8 cellular contexts compared by ENCODE assay signal in genomic region chr21:44793269-44794030, GRCh38. TPM values are rescaled to one million over a fixed set of nuclear protein-coding genes. Genes with fewer than 3 reads are reported as not detected.
DNase-seq lines count a peak whose midpoint lies in the region; ATAC-seq, FAIRE-seq and TF ChIP-seq lines count a peak whose summit lies in the region.

No MANE protein-coding gene starts in this region.

- no peak overlapping the region for H2AFZ ChIP-seq in fibroblast of lung (ENCODE audit: low read length)

- peaks cover 66% of the 10 kb centered on the region for H3K36me3 Mint-ChIP-seq in nephron progenitor cell (ENCODE audit: low read depth)

- DNase-seq in NCI-H82 (lab: John Stamatoyannopoulos, UW): peak; percentile 76
- no peak for DNase-seq in NCI-H82 treated with DMSO at 0.1 percent for 48 hours (lab: John Stamatoyannopoulos, UW; ENCODE audit: unreplicated experiment)
- peak; percentile 84 for DNase-seq in HTR-8/SVneo (ENCODE audit: insufficient read length, low spot score)
- peak; percentile 48 to 51 for DNase-seq in NOMO-1 (lab: John Stamatoyannopoulos, UW; ENCODE audit: unreplicated experiment in 2 of 2)
- peak; percentile 57 for DNase-seq in activated T-cell treated with anti-CD3 and anti-CD28 coated beads, Interleukin-2, amount 50 U/mL, for 1 hour
- DNase-seq in fibroblast of lung (ENCODE audit: low read depth in 2 of 2): peak; percentile 49 to 65
- DNase-seq in nephron progenitor cell: peak; percentile 65

- no peak for ATAC-seq in HG03025 (IDR thresholded peaks at IDR 0.05; ENCODE audit: low FRiP score, unreplicated experiment)

- peaks cover 11% of the 10 kb centered on the region for H3K4me1 Mint-ChIP-seq in nephron progenitor cell

- no peaks in the 10 kb centered on the region for H3K27me3 Mint-ChIP-seq in nephron progenitor cell (ENCODE audit: low read depth, poor library complexity)

- H3K9ac ChIP-seq in fibroblast of lung (ENCODE audit: insufficient read depth, low read length): no peak overlapping the region

- FAIRE-seq in HTR-8/SVneo (lab: Jason Lieb, UNC): no peak

- H3K27me3 ChIP-seq in fibroblast of lung (ENCODE audit: control insufficient read depth, insufficient read depth, low read length): no peaks in the 10 kb centered on the region

- H3K79me2 ChIP-seq in fibroblast of lung (ENCODE audit: control insufficient read depth, insufficient read depth, low read length): peaks cover 51% of the 10 kb centered on the region

- H3K4me2 ChIP-seq in fibroblast of lung (ENCODE audit: extremely low read depth, insufficient read depth, low read length): no peak overlapping the region

- H3K4me3 ChIP-seq in fibroblast of lung (replicated peaks in 1 of 4; ENCODE audit: control extremely low read depth in 1 of 4, insufficient read depth in 1 of 4, low read depth in 3 of 4, low read length in 4 of 4): no peak overlapping the region

- peaks cover under 1% of the 10 kb centered on the region for H3K9me3 Mint-ChIP-seq in nephron progenitor cell

- no peak overlapping the region for H3K27ac ChIP-seq in fibroblast of lung (ENCODE audit: insufficient read depth, low read length)

- no peak overlapping the region for H3K4me3 Mint-ChIP-seq in nephron progenitor cell

- no peaks in the 10 kb centered on the region for H3K4me1 ChIP-seq in fibroblast of lung (ENCODE audit: control insufficient read depth, extremely low read depth, insufficient read depth, low read length)

- H3K9me3 ChIP-seq in fibroblast of lung (ENCODE audit: control insufficient read depth, insufficient read depth, low read depth, low read length): no peaks in the 10 kb centered on the region

- no peak overlapping the region for H3K27ac Mint-ChIP-seq in nephron progenitor cell

- H3K36me3 ChIP-seq in fibroblast of lung (ENCODE audit: control insufficient read depth, insufficient read depth, low read length): no peaks in the 10 kb centered on the region

- peak; percentile 70 to 74 for TF ChIP-seq CTCF in fibroblast of lung (conservative IDR thresholded peaks at IDR 0.05 in 1 of 2, IDR thresholded peaks at IDR 0.05 in 1 of 2; ENCODE audit: low read depth in 1 of 2, low read length in 2 of 2)
- TF ChIP-seq CTCF in nephron progenitor cell (IDR thresholded peaks at IDR 0.05): peak; percentile 83

- no peaks in the 10 kb centered on the region for H4K20me1 ChIP-seq in fibroblast of lung (ENCODE audit: control insufficient read depth, extremely low read depth, insufficient read depth, low read length)

RNA-seq across cellular contexts. Expression of gene UBE2G2, which starts 8.2 kb away (rescaled TPM):
- total RNA-seq in fibroblast of lung: 61.9 and 74.2 TPM in 2 replicates
- polyA plus RNA-seq in fibroblast of lung: 49.7 and 63.6 TPM in 2 replicates
- 44.1 and 50.3 TPM in 2 replicates for polyA plus RNA-seq in fibroblast of lung (2012)
- 31.1 and 39.6 TPM in 2 replicates for polyA minus RNA-seq in fibroblast of lung (ENCODE audit: low replicate concordance)

RNA-seq across cellular contexts. Expression of gene SUMO3, which starts 24.4 kb away (rescaled TPM):
- total RNA-seq in fibroblast of lung: 74.2 and 96.3 TPM in 2 replicates
- 190 and 230 TPM in 2 replicates for polyA plus RNA-seq in fibroblast of lung
- 125 and 162 TPM in 2 replicates for polyA plus RNA-seq in fibroblast of lung (2012)
- 39.3 and 58.6 TPM in 2 replicates for polyA minus RNA-seq in fibroblast of lung (ENCODE audit: low replicate concordance)
